In genomic region chr9:72382405-72382804, GRCh38 we compare ENCODE assay signal across 17 cellular contexts.
"Had no signal": no experiment of that assay in that cellular context is flagged by ENCODE, and none has a peak within 500 bp of the region (broad histone marks: within the 10 kb centered on the region; RNA-seq: fewer than 3 reads in every experiment).

No MANE protein-coding gene starts in this region.

- ATAC-seq: activated T-cell treated with anti-CD3 and anti-CD28 coated beads, Interleukin-2, amount 50 U/mL, for 4 hours; left cardiac atrium; stimulated activated naive B cell treated with anti-CD40 and anti-IgM and Interleukin-4, amounts not matched to agents 10 μg/mL and 1 μg/mL and 100 μg/mL, for 72 hours had no signal

- H3K27me3 Mint-ChIP-seq: activated CD4-positive, alpha-beta memory T cell treated with anti-CD3 and anti-CD28 coated beads for 36 hours; type B pancreatic cell had no signal

- H3K9me3 Mint-ChIP-seq: activated CD4-positive, alpha-beta memory T cell treated with anti-CD3 and anti-CD28 coated beads for 36 hours; activated naive CD8-positive, alpha-beta T cell treated with anti-CD3 and anti-CD28 coated beads, Interleukin-2, amount 10 ng/mL, durations not matched to agents 7 days and 5 days; activated T-cell treated with anti-CD3 and anti-CD28 coated beads, Interleukin-2, amount 50 U/mL, for 4 hours; immature natural killer cell; stimulated activated naive B cell treated with anti-CD40 and anti-IgM and Interleukin-4, amounts not matched to agents 10 μg/mL and 1 μg/mL and 100 μg/mL, for 72 hours; T-helper 2 cell treated with Interferon-gamma antibody and Interleukin-4, amounts not matched to agents 5 μg/mL and 100 μg/mL, for 36 hours; type B pancreatic cell had no signal

- H3K36me3 Mint-ChIP-seq: activated CD4-positive, alpha-beta memory T cell treated with anti-CD3 and anti-CD28 coated beads for 36 hours; activated naive CD8-positive, alpha-beta T cell treated with anti-CD3 and anti-CD28 coated beads, Interleukin-2, amount 10 ng/mL, durations not matched to agents 7 days and 5 days; immature natural killer cell; stimulated activated naive B cell treated with anti-CD40 and anti-IgM and Interleukin-4, amounts not matched to agents 10 μg/mL and 1 μg/mL and 100 μg/mL, for 72 hours; type B pancreatic cell had no signal

- H3K4me3 Mint-ChIP-seq: activated CD4-positive, alpha-beta memory T cell treated with anti-CD3 and anti-CD28 coated beads for 36 hours; activated naive CD8-positive, alpha-beta T cell treated with anti-CD3 and anti-CD28 coated beads, Interleukin-2, amount 10 ng/mL, durations not matched to agents 7 days and 5 days; activated T-cell treated with anti-CD3 and anti-CD28 coated beads, Interleukin-2, amount 50 U/mL, for 4 hours; immature natural killer cell; stimulated activated naive B cell treated with anti-CD40 and anti-IgM and Interleukin-4, amounts not matched to agents 10 μg/mL and 1 μg/mL and 100 μg/mL, for 72 hours; T-helper 2 cell treated with Interferon-gamma antibody and Interleukin-4, amounts not matched to agents 5 μg/mL and 100 μg/mL, for 36 hours; type B pancreatic cell had no signal

- H3K4me1 Mint-ChIP-seq: activated naive CD8-positive, alpha-beta T cell treated with anti-CD3 and anti-CD28 coated beads, Interleukin-2, amount 10 ng/mL, durations not matched to agents 7 days and 5 days; immature natural killer cell; stimulated activated naive B cell treated with anti-CD40 and anti-IgM and Interleukin-4, amounts not matched to agents 10 μg/mL and 1 μg/mL and 100 μg/mL, for 72 hours had no signal

- H3K27ac ChIP-seq: right atrium auricular region, VCaP had no signal

- H3K4me3 ChIP-seq: lung, right atrium auricular region had no signal

- H3K27ac Mint-ChIP-seq: activated CD4-positive, alpha-beta memory T cell treated with anti-CD3 and anti-CD28 coated beads for 36 hours; activated naive CD8-positive, alpha-beta T cell treated with anti-CD3 and anti-CD28 coated beads, Interleukin-2, amount 10 ng/mL, durations not matched to agents 7 days and 5 days; immature natural killer cell; stimulated activated naive B cell treated with anti-CD40 and anti-IgM and Interleukin-4, amounts not matched to agents 10 μg/mL and 1 μg/mL and 100 μg/mL, for 72 hours; T-helper 2 cell treated with Interferon-gamma antibody and Interleukin-4, amounts not matched to agents 5 μg/mL and 100 μg/mL, for 36 hours; type B pancreatic cell had no signal

- DNase-seq: activated CD4-positive, alpha-beta memory T cell treated with anti-CD3 and anti-CD28 coated beads for 36 hours; activated gamma-delta T cell; activated naive CD8-positive, alpha-beta T cell treated with anti-CD3 and anti-CD28 coated beads, Interleukin-2, amount 10 ng/mL, durations not matched to agents 7 days and 5 days; activated T-cell treated with anti-CD3 and anti-CD28 coated beads, Interleukin-2, amount 50 U/mL, for 4 hours; central memory CD4-positive, alpha-beta T cell; cortex of kidney; effector CD8-positive, alpha-beta T cell; immature natural killer cell; left cardiac atrium; midbrain; posterior cingulate gyrus; stimulated activated naive B cell treated with anti-CD40 and anti-IgM and Interleukin-4, amounts not matched to agents 10 μg/mL and 1 μg/mL and 100 μg/mL, for 72 hours had no signal
